Comparison of ENCODE assay signal across 3 cellular contexts in genomic region chr18:60469396-60469795, GRCh38.
TF ChIP-seq lines count a peak whose summit lies in the region.

No MANE protein-coding gene starts in this region.

TF ChIP-seq in SK-N-SH, 30 proteins besides CTCF, POLR2A, EP300 and RAD21 (continued from another document):
- TF ChIP-seq FOXJ3 (CRISPR knock-in tag; IDR thresholded peaks at IDR 0.05), result no peak
- TF ChIP-seq USF2 (IDR thresholded peaks at IDR 0.05; ENCODE audit: borderline replicate concordance, low read depth, low read length), result no peak
- TF ChIP-seq MEF2A (IDR thresholded peaks at IDR 0.05; ENCODE audit: borderline replicate concordance, low read depth), result no peak
- no peak for TF ChIP-seq POLR2AphosphoS5 (IDR thresholded peaks at IDR 0.05; ENCODE audit: low read depth, low read length)
- no peak for TF ChIP-seq GABPA (IDR thresholded peaks at IDR 0.05; ENCODE audit: low read depth)
- no peak for TF ChIP-seq RXRA (IDR thresholded peaks at IDR 0.05; ENCODE audit: borderline replicate concordance, low read depth)
- no peak for TF ChIP-seq MXI1 (IDR thresholded peaks at IDR 0.05; ENCODE audit: low read depth, low read length)
- TF ChIP-seq IRF3 (IDR thresholded peaks at IDR 0.05; ENCODE audit: low read depth, low read length), result no peak
- no peak for TF ChIP-seq REST (IDR thresholded peaks at IDR 0.05; ENCODE audit: low read depth, low read length)
- no peak for TF ChIP-seq ELF1 (IDR thresholded peaks at IDR 0.05)
- no peak for TF ChIP-seq MAX (IDR thresholded peaks at IDR 0.05; ENCODE audit: low read depth)
- no peak for TF ChIP-seq FOXM1 (IDR thresholded peaks at IDR 0.05; ENCODE audit: low read depth)
- no peak for TF ChIP-seq EZH2phosphoT487 (IDR thresholded peaks at IDR 0.05; ENCODE audit: borderline replicate concordance, low read depth)
TF ChIP-seq in SK-N-SH: peak in this region for 0.

TF ChIP-seq in SK-N-SH treated with all-trans-retinoic acid at 6 μM for 48 hours, 23 proteins besides CTCF, POLR2A, EP300 and RAD21:
- TF ChIP-seq CSRNP3 (CRISPR knock-in tag; IDR thresholded peaks at IDR 0.05) (no peak), PATZ1 (CRISPR knock-in tag; IDR thresholded peaks at IDR 0.05; ENCODE audit: borderline replicate concordance) (no peak), OSR1 (CRISPR knock-in tag; IDR thresholded peaks at IDR 0.05) (no peak), GLIS3 (CRISPR knock-in tag; IDR thresholded peaks at IDR 0.05) (no peak), SNAI2 (CRISPR knock-in tag; IDR thresholded peaks at IDR 0.05) (no peak), POU6F1 (CRISPR knock-in tag; IDR thresholded peaks at IDR 0.05; ENCODE audit: borderline replicate concordance, low read depth) (no peak), ARNTL (CRISPR knock-in tag; IDR thresholded peaks at IDR 0.05; ENCODE audit: borderline replicate concordance, low read depth) (no peak), ZFP30 (CRISPR knock-in tag; IDR thresholded peaks at IDR 0.05) (no peak), ZNF70 (CRISPR knock-in tag; IDR thresholded peaks at IDR 0.05) (no peak), ZC3H10 (CRISPR knock-in tag; IDR thresholded peaks at IDR 0.05) (no peak), ZFP3 (CRISPR knock-in tag; IDR thresholded peaks at IDR 0.05) (no peak), ZNF8 (CRISPR knock-in tag; IDR thresholded peaks at IDR 0.05) (no peak), PPARA (CRISPR knock-in tag; IDR thresholded peaks at IDR 0.05; ENCODE audit: borderline replicate concordance) (no peak), ESRRG (CRISPR knock-in tag; IDR thresholded peaks at IDR 0.05) (no peak), RARB (CRISPR knock-in tag; IDR thresholded peaks at IDR 0.05) (no peak), TOX (CRISPR knock-in tag; IDR thresholded peaks at IDR 0.05; ENCODE audit: borderline replicate concordance) (no peak), ZNF565 (CRISPR knock-in tag; conservative IDR thresholded peaks at IDR 0.05; ENCODE audit: low read depth) (no peak), CREB5 (CRISPR knock-in tag; IDR thresholded peaks at IDR 0.05; ENCODE audit: low read depth) (no peak)

TF ChIP-seq in H1, 55 proteins besides CTCF, POLR2A, EP300 and RAD21 (continued from another document):
- no peak for TF ChIP-seq USF2 (IDR thresholded peaks at IDR 0.05; ENCODE audit: low read length)
- no peak for TF ChIP-seq SP2 (IDR thresholded peaks at IDR 0.05; ENCODE audit: low read length)
